In genomic region chr7:132580717-132581285, GRCh38 we compare ENCODE assay signal across 8 cellular contexts. TPM values are rescaled to one million over a fixed set of nuclear protein-coding genes. Genes with fewer than 3 reads are reported as not detected.
A peak's percentile ranks its signal among the peaks of the same experiment; 100 is the strongest.
DNase-seq lines count a peak whose midpoint lies in the region; ATAC-seq and TF ChIP-seq lines count a peak whose summit lies in the region.

No MANE protein-coding gene starts in this region.

- CTCF ChIA-PET in IMR-90 (lab: Yijun Ruan, JAX), result interaction anchor here (0.6 to 1.4 kb wide), 8 partner anchors 9 to 1216 kb away, joined by 3 to 9 read pairs (median 3); no protein-coding TSS in a partner anchor

- intact Hi-C loops in IMR-90 (cut with micrococcal nuclease), result loop anchor here (1.0 to 5.0 kb wide), 4 partner anchors 262 to 762 kb away; no protein-coding TSS in a partner anchor

- H3K4ac ChIP-seq in IMR-90 (ENCODE audit: low read depth, low read length), result no peak overlapping the region

- peak; percentile 66 for TF ChIP-seq RAD21 in IMR-90 (IDR thresholded peaks at IDR 0.05; ENCODE audit: low read length)

- H4K5ac ChIP-seq in IMR-90 (ENCODE audit: low read depth, low read length), result no peak overlapping the region

- dilution Hi-C loops in IMR-90 (cut with HindIII; ENCODE audit: low sequenced_read_pairs, unreplicated experiment), result no loop called here

- no peak overlapping the region for H4K91ac ChIP-seq in IMR-90 (ENCODE audit: insufficient read depth, low read depth, low read length)

- H3K4me3 ChIP-seq in AG10803 (ENCODE audit: low read length), result no peak overlapping the region
- no peak overlapping the region for H3K4me3 ChIP-seq in IMR-90 (ENCODE audit: insufficient read depth, low read depth, low read length)
- no peak overlapping the region for H3K4me3 ChIP-seq in suprapubic skin

- H2BK5ac ChIP-seq in IMR-90 (ENCODE audit: low read depth, low read length, poor library complexity, severe bottlenecking), result no peak overlapping the region

- H3K9me3 ChIP-seq in IMR-90 (ENCODE audit: control insufficient read depth, insufficient read depth, low read length), result no peaks in the 10 kb centered on the region
- H3K9me3 ChIP-seq in suprapubic skin, result no peaks in the 10 kb centered on the region

- no peak for TF ChIP-seq EP300 in suprapubic skin (IDR thresholded peaks at IDR 0.05)

- in situ Hi-C loops in IMR-90 (cut with MboI; ENCODE audit: low sequenced_read_pairs), result loop anchor here (25.0 kb wide), 1 partner anchor 618 kb away; no protein-coding TSS in a partner anchor

- no peak overlapping the region for H3K4me2 ChIP-seq in IMR-90 (ENCODE audit: low read depth, low read length)

- H2BK15ac ChIP-seq in IMR-90 (ENCODE audit: low read depth, low read length), result no peak overlapping the region

- H3K56ac ChIP-seq in IMR-90 (ENCODE audit: extremely low read depth, insufficient read depth, low read length), result no peak overlapping the region

- POLR2A ChIA-PET in IMR-90 (lab: Charles Lee; ENCODE audit: unreplicated experiment), result interaction anchor here (0.5 kb wide), 1 partner anchor 1360 kb away, joined by 3 read pairs; no protein-coding TSS in a partner anchor

- no peak overlapping the region for H2AK5ac ChIP-seq in IMR-90 (ENCODE audit: low read depth, low read length)

- no peak overlapping the region for H3K18ac ChIP-seq in IMR-90 (ENCODE audit: low read depth, low read length)

- H3K27me3 ChIP-seq in IMR-90 (ENCODE audit: control insufficient read depth, insufficient read depth, low read length) (peaks cover 25% of the 10 kb centered on the region), suprapubic skin (peaks cover 36% of the 10 kb centered on the region)

- no peak overlapping the region for H2AFZ ChIP-seq in IMR-90 (replicated peaks; ENCODE audit: low read length, poor library complexity)

- H3K79me1 ChIP-seq in IMR-90 (ENCODE audit: low read depth in 1 of 2, low read length in 2 of 2), result no peaks in the 10 kb centered on the region

- no peaks in the 10 kb centered on the region for H3K9me1 ChIP-seq in IMR-90 (ENCODE audit: insufficient read depth, low read length)

- TF ChIP-seq POLR2A in IMR-90 (IDR thresholded peaks at IDR 0.05; ENCODE audit: low read depth, low read length), result no peak
- TF ChIP-seq POLR2A in suprapubic skin (IDR thresholded peaks at IDR 0.05), result no peak

- peak; percentile 79 for DNase-seq in AG10803 (ENCODE audit: low read depth)
- DNase-seq in IMR-90, result peak; percentile 64
- DNase-seq in OCI-M1 (lab: John Stamatoyannopoulos, UW), result peak; percentile 61
- DNase-seq in activated T-helper 1 cell treated with Interleukin-2 at 50 U/mL for 16 hours (ENCODE audit: low read depth), result peak; percentile 30
- peak; percentile 59 for DNase-seq in fibroblast of the conjunctiva (ENCODE audit: low read depth)
- DNase-seq in occipital lobe (lab: John Stamatoyannopoulos, UW), result peak; percentile 67
- DNase-seq in suprapubic skin (ENCODE audit: low spot score in 2 of 2), result peak; percentile 83 to 85

- H4K20me1 ChIP-seq in IMR-90 (ENCODE audit: insufficient read depth, low read length), result no peaks in the 10 kb centered on the region; the same call in 1 of the 2 replicates

- H4K8ac ChIP-seq in IMR-90 (ENCODE audit: low read depth in 2 of 2, low read length in 2 of 2), result no peak overlapping the region

- no peak overlapping the region for H3K9ac ChIP-seq in IMR-90 (ENCODE audit: low read depth, low read length)

- ATAC-seq in GM18909 (IDR thresholded peaks at IDR 0.05; ENCODE audit: poor library complexity, unreplicated experiment) (peak; percentile 75), IMR-90 (ENCODE audit: low read depth) (peak; percentile 72)

- TF ChIP-seq CTCF in AG10803 (conservative IDR thresholded peaks at IDR 0.05; ENCODE audit: low read length), result peak; percentile 78
- peak; percentile 68 for TF ChIP-seq CTCF in IMR-90 (conservative IDR thresholded peaks at IDR 0.05; ENCODE audit: low read depth, low read length)
- TF ChIP-seq CTCF in suprapubic skin (IDR thresholded peaks at IDR 0.05), result peak; percentile 54 to 64

- no peak overlapping the region for H3K14ac ChIP-seq in IMR-90 (replicated peaks; ENCODE audit: low read depth, low read length)

- H3K27ac ChIP-seq in IMR-90 (ENCODE audit: insufficient read depth, low read length) (no peak overlapping the region), suprapubic skin (no peak overlapping the region)

- H2AK9ac ChIP-seq in IMR-90 (replicated peaks; ENCODE audit: low read depth, low read length, poor library complexity), result no peak overlapping the region

- H2BK120ac ChIP-seq in IMR-90 (ENCODE audit: low read depth, low read length), result no peak overlapping the region

- no TSS peak for BruUV-seq in IMR-90 (replicated peaks; lab: Mats Ljungman, UMichigan)

- H2BK20ac ChIP-seq in IMR-90 (ENCODE audit: low read depth, low read length), result no peak overlapping the region

- 7% methylated on average over 2 of the region's 4 CpGs; no CpG with 5 or more reads in 1 of the 2 experiments for WGBS in IMR-90 (ENCODE audit: extremely low coverage in 2 of 2, insufficient read length in 1 of 2), 2 experiments
- 0% methylated on average over 2 of the region's 4 CpGs for WGBS in suprapubic skin

- no peak overlapping the region for H3K23ac ChIP-seq in IMR-90 (ENCODE audit: low read depth, low read length)

- H3K4me1 ChIP-seq in IMR-90 (ENCODE audit: control insufficient read depth, insufficient read depth, low read length) (0 out of 2 replicates have a peak, but pooled peaks cover 2% of the 10 kb centered on the region), suprapubic skin (peaks cover 13% of the 10 kb centered on the region)

- H3K36me3 ChIP-seq in IMR-90 (ENCODE audit: control insufficient read depth, insufficient read depth, low read length), result no peaks in the 10 kb centered on the region
- no peaks in the 10 kb centered on the region for H3K36me3 ChIP-seq in suprapubic skin

TF ChIP-seq in IMR-90, 13 proteins besides CTCF, POLR2A, EP300 and RAD21:
- peak; percentile 54 for TF ChIP-seq SMC3 (IDR thresholded peaks at IDR 0.05; ENCODE audit: low read depth, low read length)
- no peak for TF ChIP-seq MAFK (IDR thresholded peaks at IDR 0.05; ENCODE audit: low read depth, low read length)

RNA-seq across cellular contexts. Expression of gene PLXNA4, which starts 4.5 kb away (rescaled TPM):
- under 0.01 TPM in 2 replicates for total RNA-seq in IMR-90 (2012; rRNA removed)
- polyA plus RNA-seq in IMR-90 (2012; rRNA removed), result under 0.01 and 0.01 TPM in 2 replicates
- under 0.01 TPM in 1 of 2 replicates, not detected in the other for polyA plus RNA-seq in IMR-90 (2012; cell fraction: cytosol; rRNA removed)
- under 0.01 and 0.01 TPM in 2 replicates for polyA plus RNA-seq in IMR-90 (2012; cell fraction: nucleus; rRNA removed; ENCODE audit: low replicate concordance)
- 103 TPM for total RNA-seq in occipital lobe
- total RNA-seq in suprapubic skin, result 10 to 100 TPM in 1 of 4 donors, 1 to 10 TPM in 3; 5.4 to 10.7 (median 7.1) TPM

Comparison
In these comparisons a context has a peak if more than half of its experiments do, and no peak if none do; other contexts are left out.
1. DNase-seq: peak in every context shown above with its lines; median percentile 84 in suprapubic skin; 79 in AG10803; 67 in occipital lobe; 64 in IMR-90; 61 in OCI-M1; 59 in fibroblast of the conjunctiva; 30 in activated T-helper 1 cell treated with Interleukin-2 at 50 U/mL for 16 hours.